Comparison of ENCODE assay signal across 11 cellular contexts in the genomic region with DNA sequence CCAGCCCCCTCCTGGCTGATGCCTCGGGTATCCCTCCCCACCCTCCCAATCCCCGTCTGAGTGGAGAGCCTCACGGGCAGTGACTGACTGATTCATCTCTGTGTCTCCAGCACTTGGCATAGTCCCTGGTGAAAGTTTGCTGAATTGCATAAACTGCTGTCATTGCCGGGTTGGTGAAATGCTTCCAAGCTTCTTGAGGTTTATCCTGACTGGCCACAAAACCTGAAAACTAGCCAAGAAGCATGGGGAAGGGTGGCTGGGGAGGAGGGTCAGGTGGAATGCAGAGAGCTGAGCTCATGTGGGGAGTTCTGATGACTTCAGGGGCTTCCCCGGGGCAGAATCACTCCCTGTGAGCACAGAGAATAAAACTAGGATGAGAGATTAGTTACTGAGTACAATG. TPM values are rescaled to one million over a fixed set of nuclear protein-coding genes. Genes with fewer than 3 reads are reported as not detected.
DNase-seq lines count a peak whose midpoint lies in the region; ATAC-seq and TF ChIP-seq lines count a peak whose summit lies in the region.
"Had no signal": no experiment of that assay in that cellular context is flagged by ENCODE, and none has a peak within 500 bp of the region (broad histone marks: within the 10 kb centered on the region; RNA-seq: fewer than 3 reads in every experiment).

No MANE protein-coding gene starts in this region.

- TF ChIP-seq POLR2A in breast epithelium (IDR thresholded peaks at IDR 0.05) (no peak), testis (IDR thresholded peaks at IDR 0.05) (no peak)

- H3K9me3 ChIP-seq in breast epithelium (no peaks in the 10 kb centered on the region), testis (no peaks in the 10 kb centered on the region), Caco-2 (no peaks in the 10 kb centered on the region)

- H3K36me3 Mint-ChIP-seq in activated naive CD4-positive, alpha-beta T cell treated with anti-CD3 and anti-CD28 coated beads, Interleukin-2, amount 50 U/mL, for 72 hours = no peaks in the 10 kb centered on the region
- H3K36me3 Mint-ChIP-seq in Caco-2 (ENCODE audit: insufficient read depth, unreplicated experiment) = no peaks in the 10 kb centered on the region
- H3K36me3 Mint-ChIP-seq: activated naive CD4-positive, alpha-beta T cell treated with anti-CD3 and anti-CD28 coated beads, Interleukin-2, amount 10 ng/mL, durations not matched to agents 7 days and 5 days; T-cell had no signal

- H3K27me3 ChIP-seq in breast epithelium (no peaks in the 10 kb centered on the region), testis (no peaks in the 10 kb centered on the region), Caco-2 (replicated peaks; ENCODE audit: control insufficient read depth, insufficient read depth, low read length) (no peaks in the 10 kb centered on the region)

- DNase-seq in HS-5 (ENCODE audit: low read depth) = peak; percentile 77
- DNase-seq in breast epithelium (ENCODE audit: low spot score in 2 of 2) = peak; percentile 61 to 78
- DNase-seq in kidney glomerular epithelial cell (lab: John Stamatoyannopoulos, UW) = peak; percentile 98
- DNase-seq in testis = peak; percentile 23
- DNase-seq in SKM-1 (lab: John Stamatoyannopoulos, UW; ENCODE audit: unreplicated experiment) = no peak
- no peak for DNase-seq in activated naive CD4-positive, alpha-beta T cell treated with anti-CD3 and anti-CD28 coated beads, Interleukin-2, amount 50 U/mL, for 72 hours (ENCODE audit: low spot score in 2 of 2)
- DNase-seq in Caco-2 = no peak
- DNase-seq: activated naive CD4-positive, alpha-beta T cell treated with anti-CD3 and anti-CD28 coated beads, Interleukin-2, amount 10 ng/mL, durations not matched to agents 7 days and 5 days; T-cell had no signal

- no TSS peak for BruUV-seq in Caco-2 (replicated peaks; lab: Mats Ljungman, UMichigan)

- H3K4me3 ChIP-seq in breast epithelium (no peak overlapping the region), testis (no peak overlapping the region), Caco-2 (ENCODE audit: low read depth, low read length) (no peak overlapping the region)

- H3K27me3 Mint-ChIP-seq in Caco-2 (ENCODE audit: insufficient read depth, unreplicated experiment) = no peaks in the 10 kb centered on the region

- H3K4me3 Mint-ChIP-seq in Caco-2 (ENCODE audit: unreplicated experiment) = no peak overlapping the region
- H3K4me3 Mint-ChIP-seq: activated naive CD4-positive, alpha-beta T cell treated with anti-CD3 and anti-CD28 coated beads, Interleukin-2, amount 10 ng/mL, durations not matched to agents 7 days and 5 days; T-cell had no signal

- no peak for ATAC-seq in HG03196 (IDR thresholded peaks at IDR 0.05; ENCODE audit: unreplicated experiment)
- ATAC-seq in activated naive CD4-positive, alpha-beta T cell treated with anti-CD3 and anti-CD28 coated beads, Interleukin-2, amount 50 U/mL, for 72 hours = no peak
- ATAC-seq: HCT116, T-cell had no signal

- H3K27ac ChIP-seq in breast epithelium = peak overlapping the region; percentile 83 to 85
- no peak overlapping the region for H3K27ac ChIP-seq in testis

- no peaks in the 10 kb centered on the region for H3K9me3 Mint-ChIP-seq in activated naive CD4-positive, alpha-beta T cell treated with anti-CD3 and anti-CD28 coated beads, Interleukin-2, amount 50 U/mL, for 72 hours
- H3K9me3 Mint-ChIP-seq in Caco-2 (ENCODE audit: unreplicated experiment) = no peaks in the 10 kb centered on the region
- H3K9me3 Mint-ChIP-seq: activated naive CD4-positive, alpha-beta T cell treated with anti-CD3 and anti-CD28 coated beads, Interleukin-2, amount 10 ng/mL, durations not matched to agents 7 days and 5 days; T-cell had no signal

- CTCF ChIA-PET in Caco-2 (lab: Charles Lee) = interaction anchor here (0.5 to 1.4 kb wide), 3 partner anchors 11 to 99 kb away, joined by 3 to 5 read pairs (median 5); no protein-coding TSS in a partner anchor

- H3K4me1 ChIP-seq in breast epithelium (peaks cover 0 to 8% of the 10 kb centered on the region in 2 donors), testis (peaks cover 14% of the 10 kb centered on the region), Caco-2 (no peaks in the 10 kb centered on the region)

- no peak overlapping the region for H3K27ac Mint-ChIP-seq in activated naive CD4-positive, alpha-beta T cell treated with anti-CD3 and anti-CD28 coated beads, Interleukin-2, amount 50 U/mL, for 72 hours
- H3K27ac Mint-ChIP-seq in Caco-2 (ENCODE audit: unreplicated experiment) = no peak overlapping the region
- H3K27ac Mint-ChIP-seq: activated naive CD4-positive, alpha-beta T cell treated with anti-CD3 and anti-CD28 coated beads, Interleukin-2, amount 10 ng/mL, durations not matched to agents 7 days and 5 days; T-cell had no signal

- H3K36me3 ChIP-seq in breast epithelium (no peaks in the 10 kb centered on the region), testis (ENCODE audit: low read depth, missing control alignments) (no peaks in the 10 kb centered on the region), Caco-2 (ENCODE audit: control insufficient read depth, insufficient read depth, low read length) (no peaks in the 10 kb centered on the region)

- TF ChIP-seq CTCF in breast epithelium (IDR thresholded peaks at IDR 0.05) = peak in 1 of 3 donors; percentile 22
- TF ChIP-seq CTCF in testis (IDR thresholded peaks at IDR 0.05) = no peak
- no peak for TF ChIP-seq CTCF in Caco-2 (IDR thresholded peaks at IDR 0.05; ENCODE audit: insufficient read depth in 1 of 2, low read depth in 1 of 2, low read length in 1 of 2, severe bottlenecking in 1 of 2, unreplicated experiment in 1 of 2)

- no peaks in the 10 kb centered on the region for H3K4me1 Mint-ChIP-seq in Caco-2 (ENCODE audit: low read depth, unreplicated experiment)

- intact Hi-C loops in breast epithelium (cut with DNase I; ENCODE audit: low total_unique reads) (no loop called here), testis (cut with DNase I; ENCODE audit: low total_unique reads) (loop anchor here (10.0 kb wide), 1 partner anchor 128 kb away; no protein-coding TSS in a partner anchor), Caco-2 (cut with micrococcal nuclease; ENCODE audit: unreplicated experiment) (no loop called here)

- WGBS in testis, 2 donors = 50 to 59% methylated on average over 5 of the region's 5 CpGs

- POLR2A ChIA-PET in Caco-2 (lab: Charles Lee) = no interaction called here

RNA-seq across cellular contexts. Expression of a gene that starts 56.9 kb away (rescaled TPM):
- total RNA-seq in breast epithelium (10 to 100 TPM in 2 of 3 donors, 1 to 10 TPM in 1; 6.2 to 29.6 (median 11.4) TPM), testis (1 to 10 TPM; 2.2 to 2.4 TPM), Caco-2 (2022) (not detected in 2 replicates)
- polyA plus RNA-seq in testis (ENCODE audit: insufficient read depth, low read depth, low replicate concordance) = 8.9 TPM
- total RNA-seq in activated naive CD4-positive, alpha-beta T cell treated with anti-CD3 and anti-CD28 coated beads, Interleukin-2, amount 50 U/mL, for 72 hours = not detected
- total RNA-seq: T-cell had no signal

Comparison
In these comparisons a context has a peak if more than half of its experiments do, and no peak if none do; other contexts are left out.
1. DNase-seq: peak in HS-5 (single experiment), breast epithelium (2 of 2), kidney glomerular epithelial cell (single experiment) and testis (single experiment); none in SKM-1 (single experiment), activated naive CD4-positive, alpha-beta T cell treated with anti-CD3 and anti-CD28 coated beads, Interleukin-2, amount 50 U/mL, for 72 hours (0 of 2) and Caco-2 (0 of 2).
2. H3K27ac ChIP-seq: peak in breast epithelium (2 of 2); none in testis (0 of 2).